8 cellular contexts compared by ENCODE assay signal in the genomic region with DNA sequence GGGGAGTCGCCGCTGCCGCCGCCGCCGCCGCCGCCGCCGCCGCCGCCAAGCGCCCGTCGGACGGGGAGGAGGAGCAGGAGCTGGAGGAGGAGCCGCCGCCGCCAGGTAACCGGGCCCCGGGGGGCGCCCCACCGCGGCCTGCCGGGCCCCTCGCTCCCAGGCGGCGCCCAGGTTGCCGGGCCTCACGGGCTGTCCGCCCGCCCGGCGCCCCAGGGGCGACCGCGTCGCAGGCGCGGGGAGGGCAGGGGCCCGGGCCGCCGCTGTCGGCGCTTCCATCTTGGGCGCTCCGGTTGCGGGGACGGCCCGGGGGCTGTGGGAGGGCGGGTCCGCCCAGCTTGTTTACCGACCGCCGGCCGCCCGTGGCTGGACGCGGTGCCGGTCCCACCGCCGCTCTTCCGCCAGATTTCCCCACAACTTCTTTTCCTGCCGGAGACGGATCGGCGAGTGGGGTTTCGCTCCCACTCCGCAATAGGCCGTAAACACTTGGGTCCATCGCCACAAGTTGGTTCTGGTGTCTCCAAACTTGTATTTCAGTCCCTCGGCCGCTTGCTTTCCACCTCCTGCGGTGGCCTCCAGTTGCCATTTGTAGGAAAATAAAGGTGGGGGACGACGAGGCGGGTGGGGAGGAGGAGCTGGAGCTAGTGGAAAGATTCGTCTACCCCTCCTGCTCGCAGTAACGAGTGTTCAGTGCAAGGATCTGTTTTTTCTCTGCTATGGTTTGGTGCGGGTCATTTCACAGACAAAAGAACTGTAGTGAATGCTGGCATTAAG.
DNase-seq lines count a peak whose midpoint lies in the region; ATAC-seq, FAIRE-seq and TF ChIP-seq lines count a peak whose summit lies in the region.

No MANE protein-coding gene starts in this region.

- no peak for TF ChIP-seq CTCF in cardiac fibroblast (IDR thresholded peaks at IDR 0.05; ENCODE audit: low read depth, low read length)

- FAIRE-seq in RCC 7860 (lab: Jason Lieb, UNC), result no peak

- peak; percentile 0 for ATAC-seq in GM19463 (IDR thresholded peaks at IDR 0.05; ENCODE audit: unreplicated experiment)

- peak overlapping the region; percentile 86 for H3K4me3 ChIP-seq in cardiac fibroblast (replicated peaks in 1 of 2; ENCODE audit: low read depth in 2 of 2, low read length in 2 of 2)

- peak; percentile 57 for DNase-seq in COLO668 (lab: John Stamatoyannopoulos, UW; ENCODE audit: unreplicated experiment)
- DNase-seq in HS-5 (ENCODE audit: low read depth), result peak; percentile 20
- DNase-seq in T-helper 9 cell, result peak; percentile 9
- peak; percentile 45 to 52 for DNase-seq in cardiac fibroblast (ENCODE audit: low read depth in 2 of 2)
- peak; percentile 55 for DNase-seq in kidney tubule cell (ENCODE audit: low spot score)
- DNase-seq in stimulated activated CD4-positive, alpha-beta T cell treated with anti-CD3 and anti-CD28 coated beads, Interleukin-1b, Interleukin-23, amount 100 ng/mL, for 4 hours (ENCODE audit: low read depth in 2 of 2), result peak; percentile 13 to 23
- DNase-seq in RCC 7860 (ENCODE audit: low spot score), result no peak
